In genomic region chr18:26226229-26227050, GRCh38 we compare ENCODE assay signal across 8 cellular contexts. TPM values are rescaled to one million over a fixed set of nuclear protein-coding genes. Genes with fewer than 3 reads are reported as not detected.
DNase-seq lines count a peak whose midpoint lies in the region; ATAC-seq and TF ChIP-seq lines count a peak whose summit lies in the region.

TAF4B (plus strand) TSS chr18:26226445; CDS start chr18:26226934, 489 bp downstream.

- H3K9ac ChIP-seq in HUES64 (ENCODE audit: low read depth, low read length): peak within 1 kb of the TSS; percentile 85

- no peak for TF ChIP-seq CTCF in mucosa of descending colon (IDR thresholded peaks at IDR 0.05)

- H3K4me3 ChIP-seq in HUES64 (ENCODE audit: low read length): peak within 1 kb of the TSS; percentile 81
- peak within 1 kb of the TSS; percentile 42 for H3K4me3 ChIP-seq in mucosa of descending colon

- H3K9me3 ChIP-seq in HUES64 (ENCODE audit: insufficient read depth, low read depth, low read length) (no peaks in the 10 kb centered on the region), mucosa of descending colon (no peaks in the 10 kb centered on the region)

- DNase-seq in DMS 273 treated with DMSO at 0.1 percent for 48 hours (lab: John Stamatoyannopoulos, UW) (peak; percentile 85), OCI-M1 (lab: John Stamatoyannopoulos, UW) (peak; percentile 98), activated T-cell treated with anti-CD3 and anti-CD28 coated beads for 24 hours (ENCODE audit: low read depth) (peak; percentile 93), epithelial cell of prostate (ENCODE audit: low read depth, low spot score) (peak; percentile 37), mucosa of descending colon (peak; percentile 94 to 97 (median 95))
- DNase-seq in stimulated activated CD8-positive, alpha-beta memory T cell treated with anti-CD3 and anti-CD28 coated beads, Interleukin-4, amount 100 ng/mL, for 1 hour (ENCODE audit: low read depth in 2 of 2, low spot score in 1 of 2): peak; percentile 83 to 90

- H3K27me3 ChIP-seq in HUES64 (ENCODE audit: insufficient read depth, low read length): peaks cover 11% of the 10 kb centered on the region

- peak; percentile 82 for ATAC-seq in GM21515 (IDR thresholded peaks at IDR 0.05; ENCODE audit: unreplicated experiment)
- ATAC-seq in mucosa of descending colon: peak; percentile 97

- H3K4me1 ChIP-seq in HUES64 (ENCODE audit: insufficient read depth, low read length) (peaks cover 22% of the 10 kb centered on the region; the same call in 1 of the 2 replicates), mucosa of descending colon (ENCODE audit: low read depth) (peaks cover 9% of the 10 kb centered on the region)

- H3K27ac ChIP-seq in HUES64 (ENCODE audit: low read depth, low read length): peak within 1 kb of the TSS; percentile 58; the same call in 1 of the 2 replicates
- peak within 1 kb of the TSS; percentile 40 for H3K27ac ChIP-seq in epithelial cell of prostate

- H3K36me3 ChIP-seq in HUES64 (ENCODE audit: insufficient read depth, low read length) (no peaks in the 10 kb centered on the region), mucosa of descending colon (ENCODE audit: low read depth) (no peaks in the 10 kb centered on the region)

- intact Hi-C loops in mucosa of descending colon (cut with DNase I, micrococcal nuclease): loop anchor here in 1 of 2 donors (10.0 kb wide), 1 partner anchor 132 kb away; the partner anchor contains the start of gene SS18

- WGBS in HUES64: under 1% methylated on average over 101 of the region's 101 CpGs

RNA-seq across cellular contexts. Expression of gene TAF4B, which starts in this region (rescaled TPM):
- polyA plus RNA-seq in HUES64 (2013, experiment 1 of 2): 9.0 TPM
- polyA plus RNA-seq in HUES64 (2013, experiment 2 of 2): 8.7 TPM
- 1 to 10 TPM; 3.4 to 4.1 (median 3.8) TPM for total RNA-seq in mucosa of descending colon

Comparison
In these comparisons a context has a peak if more than half of its experiments do, and no peak if none do; other contexts are left out.
1. Peak in every context shown above with its lines: DNase-seq, ATAC-seq, H3K4me3 ChIP-seq and H3K27ac ChIP-seq.
2. DNase-seq: peak in every context shown above with its lines; median percentile 98 in OCI-M1; 95 in mucosa of descending colon; 93 in activated T-cell treated with anti-CD3 and anti-CD28 coated beads for 24 hours; 86 in stimulated activated CD8-positive, alpha-beta memory T cell treated with anti-CD3 and anti-CD28 coated beads, Interleukin-4, amount 100 ng/mL, for 1 hour; 85 in DMS 273 treated with DMSO at 0.1 percent for 48 hours; 37 in epithelial cell of prostate.